ENCODE assay signal across 19 cellular contexts in the genomic region with DNA sequence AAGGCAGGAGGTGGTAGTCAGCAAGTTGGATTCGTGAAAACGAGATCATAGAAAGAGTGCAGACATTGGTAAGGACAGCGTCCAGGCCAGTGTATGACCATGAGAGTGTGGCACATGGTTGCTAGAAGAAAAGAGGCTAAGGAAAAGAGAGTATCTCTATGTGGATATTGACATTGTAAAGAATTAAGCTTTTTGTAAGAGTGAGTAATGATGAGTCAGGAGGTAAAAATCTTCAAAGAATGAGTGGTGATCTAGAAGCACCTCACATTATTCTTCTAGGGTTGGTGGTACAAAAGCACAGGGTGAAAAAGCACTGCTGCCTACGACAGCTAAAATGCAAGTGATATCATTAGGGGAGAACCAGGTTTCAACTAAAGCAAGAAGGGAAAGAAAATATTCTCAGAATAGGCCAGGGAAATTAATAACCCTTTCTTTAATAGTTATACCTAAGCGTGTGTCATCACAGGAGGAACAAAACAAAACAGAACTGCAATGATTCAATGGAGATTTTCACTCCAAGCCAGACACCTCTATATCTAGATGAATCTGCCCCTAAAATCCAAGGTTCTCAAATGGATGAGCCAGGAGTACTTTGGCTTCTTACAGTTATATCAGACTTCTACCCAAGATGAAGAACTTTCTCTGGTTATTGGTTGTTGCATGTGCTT.
A peak's percentile ranks its signal among the peaks of the same experiment; 100 is the strongest.
DNase-seq lines count a peak whose midpoint lies in the region; ATAC-seq, FAIRE-seq and TF ChIP-seq lines count a peak whose summit lies in the region.
"Had no signal": no experiment of that assay in that cellular context is flagged by ENCODE, and none has a peak within 500 bp of the region (broad histone marks: within the 10 kb centered on the region; RNA-seq: fewer than 3 reads in every experiment).

No MANE protein-coding gene starts in this region.

- H3K9me3 Mint-ChIP-seq in WTC11, result peaks cover 11% of the 10 kb centered on the region

- no peak overlapping the region for H3K27ac Mint-ChIP-seq in WTC11
- H3K27ac Mint-ChIP-seq: activated naive CD4-positive, alpha-beta T cell treated with anti-CD3 and anti-CD28 coated beads, Interleukin-2, amount 50 U/mL, for 72 hours; progenitor cell of endocrine pancreas; stimulated activated effector memory CD8-positive, alpha-beta T cell treated with anti-CD3 and anti-CD28 coated beads, Interleukin-12 subunit alpha, Interleukin-12 subunit beta, amount 100 ng/mL, for 72 hours had no signal

- H3K36me3 Mint-ChIP-seq in WTC11, result peaks cover 3% of the 10 kb centered on the region; the same call in 1 of the 2 replicates
- H3K36me3 Mint-ChIP-seq: activated naive CD4-positive, alpha-beta T cell treated with anti-CD3 and anti-CD28 coated beads, Interleukin-2, amount 50 U/mL, for 72 hours; stimulated activated effector memory CD8-positive, alpha-beta T cell treated with anti-CD3 and anti-CD28 coated beads, Interleukin-12 subunit alpha, Interleukin-12 subunit beta, amount 100 ng/mL, for 72 hours had no signal

- dilution Hi-C loops in keratinocyte (cut with MboI; ENCODE audit: extremely low pct_ligation_motif_present, low sequenced_read_pairs), result no loop called here

- H3K36me3 ChIP-seq in brain microvascular endothelial cell (replicated peaks) (no peaks in the 10 kb centered on the region), keratinocyte (ENCODE audit: control insufficient read depth in 2 of 2, extremely low read depth in 1 of 2, insufficient read depth in 2 of 2, low read length in 2 of 2) (no peaks in the 10 kb centered on the region)
- H3K36me3 ChIP-seq: BLaER1, colonic mucosa, gastrocnemius medialis, upper lobe of left lung had no signal

- DNase-seq in AG08395 (ENCODE audit: low spot score) (peak; percentile 38), HS-5 (ENCODE audit: low read depth) (peak; percentile 67), brain microvascular endothelial cell (peak; percentile 28), keratinocyte (ENCODE audit: low read depth, low spot score) (no peak), WTC11 (ENCODE audit: low spot score) (no peak), occipital lobe (lab: John Stamatoyannopoulos, UW) (no peak)
- DNase-seq: activated CD8-positive, alpha-beta memory T cell treated with anti-CD3 and anti-CD28 coated beads, Interleukin-2, amount 50 U/mL, for 4 hours; colonic mucosa; gastrocnemius medialis; MM.1S; stimulated activated CD4-positive, alpha-beta T cell treated with anti-CD3 and anti-CD28 coated beads, Interleukin-4, amount 100 ng/mL, for 1 hour; upper lobe of left lung had no signal

- in situ Hi-C loops in brain microvascular endothelial cell (cut with HindIII; ENCODE audit: low pct_ligation_motif_present, low sequenced_read_pairs), result no loop called here

- no peaks in the 10 kb centered on the region for H3K27me3 ChIP-seq in brain microvascular endothelial cell (replicated peaks)
- H3K27me3 ChIP-seq in keratinocyte (ENCODE audit: control insufficient read depth, extremely low read depth, insufficient read depth, low read length), result no peaks in the 10 kb centered on the region
- H3K27me3 ChIP-seq: BLaER1, colonic mucosa, gastrocnemius medialis, upper lobe of left lung had no signal

- H2AFZ ChIP-seq in keratinocyte (ENCODE audit: control insufficient read depth, low read length), result peak overlapping the region; percentile 53

- peak overlapping the region; percentile 71 for H3K4me2 ChIP-seq in keratinocyte (ENCODE audit: control insufficient read depth, extremely low read depth, insufficient read depth, low read depth, low read length)
- H3K4me2 ChIP-seq: BLaER1 had no signal

- peak; percentile 82 for FAIRE-seq in keratinocyte (lab: Jason Lieb, UNC)
- FAIRE-seq: islet of Langerhans had no signal

- H3K27me3 Mint-ChIP-seq in WTC11 (ENCODE audit: low read depth), result no peaks in the 10 kb centered on the region
- H3K27me3 Mint-ChIP-seq: progenitor cell of endocrine pancreas had no signal

- H3K79me2 ChIP-seq in keratinocyte (ENCODE audit: control insufficient read depth, insufficient read depth, low read length), result no peaks in the 10 kb centered on the region

- no peak overlapping the region for H3K27ac ChIP-seq in brain microvascular endothelial cell
- H3K27ac ChIP-seq in keratinocyte (ENCODE audit: control insufficient read depth, insufficient read depth, low read length), result peak overlapping the region; percentile 28
- H3K27ac ChIP-seq: BLaER1, colonic mucosa, gastrocnemius medialis, upper lobe of left lung had no signal

- CTCF ChIA-PET in WTC11 (lab: Charles Lee), result no interaction called here

- no peak overlapping the region for H3K4me3 Mint-ChIP-seq in WTC11
- H3K4me3 Mint-ChIP-seq: stimulated activated effector memory CD8-positive, alpha-beta T cell treated with anti-CD3 and anti-CD28 coated beads, Interleukin-12 subunit alpha, Interleukin-12 subunit beta, amount 100 ng/mL, for 72 hours had no signal

- no peaks in the 10 kb centered on the region for H3K9me1 ChIP-seq in keratinocyte (ENCODE audit: control insufficient read depth, extremely low read depth, insufficient read depth, low read length)

- H3K9ac ChIP-seq in keratinocyte (ENCODE audit: control insufficient read depth, extremely low read depth, insufficient read depth, low read length), result no peak overlapping the region
- H3K9ac ChIP-seq: BLaER1 had no signal

- no peak overlapping the region for H3K4me3 ChIP-seq in brain microvascular endothelial cell (ENCODE audit: low read depth, low read length)
- H3K4me3 ChIP-seq in keratinocyte (ENCODE audit: control insufficient read depth in 2 of 3, extremely low read depth in 1 of 3, insufficient read depth in 2 of 3, low read depth in 1 of 3, low read length in 3 of 3), result peak overlapping the region in 1 of 3 experiments; percentile 42
- H3K4me3 ChIP-seq: BLaER1, colonic mucosa, gastrocnemius medialis, upper lobe of left lung had no signal

- ATAC-seq in activated CD4-positive, CD25-positive, alpha-beta regulatory T cell treated with anti-CD3 and anti-CD28 coated beads, Interleukin-2, amount 50 U/mL, for 24 hours, result no peak
- ATAC-seq in WTC11 (no peak), HG02870 (IDR thresholded peaks at IDR 0.05; ENCODE audit: unreplicated experiment) (no peak)
- ATAC-seq: activated naive CD4-positive, alpha-beta T cell treated with anti-CD3 and anti-CD28 coated beads, Interleukin-2, amount 50 U/mL, for 72 hours; gastrocnemius medialis; stimulated activated effector memory CD8-positive, alpha-beta T cell treated with anti-CD3 and anti-CD28 coated beads, Interleukin-12 subunit alpha, Interleukin-12 subunit beta, amount 100 ng/mL, for 72 hours had no signal

- no peaks in the 10 kb centered on the region for H3K9me3 ChIP-seq in keratinocyte (ENCODE audit: control insufficient read depth, low read depth, low read length)
- H3K9me3 ChIP-seq: BLaER1, colonic mucosa, gastrocnemius medialis, upper lobe of left lung had no signal

- POLR2A ChIA-PET in WTC11 (lab: Charles Lee), result interaction anchor here (0.6 kb wide), 1 partner anchor 95 kb away, joined by 3 read pairs; no protein-coding TSS in a partner anchor

- H3K4me1 Mint-ChIP-seq in WTC11, result peaks cover 24% of the 10 kb centered on the region
- H3K4me1 Mint-ChIP-seq: stimulated activated effector memory CD8-positive, alpha-beta T cell treated with anti-CD3 and anti-CD28 coated beads, Interleukin-12 subunit alpha, Interleukin-12 subunit beta, amount 100 ng/mL, for 72 hours had no signal

- TF ChIP-seq CTCF in brain microvascular endothelial cell (IDR thresholded peaks at IDR 0.05; ENCODE audit: low read depth, low read length, missing control alignments), result no peak
- no peak for TF ChIP-seq CTCF in keratinocyte (optimal IDR thresholded peaks at IDR 0.05 in 1 of 3, IDR thresholded peaks at IDR 0.05 in 1 of 3, conservative IDR thresholded peaks at IDR 0.05 in 1 of 3; ENCODE audit: extremely low read depth in 1 of 3, insufficient read depth in 2 of 3, low read length in 3 of 3)
- TF ChIP-seq CTCF in WTC11 (IDR thresholded peaks at IDR 0.05), result no peak

- no peaks in the 10 kb centered on the region for H4K20me1 ChIP-seq in keratinocyte (ENCODE audit: control insufficient read depth, extremely low read depth, insufficient read depth, low read length)
- H4K20me1 ChIP-seq: BLaER1 had no signal

- peaks cover 20% of the 10 kb centered on the region for H3K4me1 ChIP-seq in keratinocyte (ENCODE audit: control insufficient read depth, extremely low read depth, insufficient read depth, low read length)
- H3K4me1 ChIP-seq: BLaER1, colonic mucosa, gastrocnemius medialis, upper lobe of left lung had no signal

TF ChIP-seq in WTC11, 78 proteins besides CTCF, POLR2A, EP300 and RAD21:
- TF ChIP-seq, protein P1, sequence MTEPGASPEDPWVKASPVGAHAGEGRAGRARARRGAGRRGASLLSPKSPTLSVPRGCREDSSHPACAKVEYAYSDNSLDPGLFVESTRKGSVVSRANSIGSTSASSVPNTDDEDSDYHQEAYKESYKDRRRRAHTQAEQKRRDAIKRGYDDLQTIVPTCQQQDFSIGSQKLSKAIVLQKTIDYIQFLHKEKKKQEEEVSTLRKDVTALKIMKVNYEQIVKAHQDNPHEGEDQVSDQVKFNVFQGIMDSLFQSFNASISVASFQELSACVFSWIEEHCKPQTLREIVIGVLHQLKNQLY (CRISPR knock-in tag; IDR thresholded peaks at IDR 0.05), result no peak
- TF ChIP-seq ESRRA (CRISPR knock-in tag; IDR thresholded peaks at IDR 0.05; ENCODE audit: borderline replicate concordance) (no peak), NR3C1 (CRISPR knock-in tag; conservative IDR thresholded peaks at IDR 0.05; ENCODE audit: low read depth) (no peak), ELF4 (CRISPR knock-in tag; IDR thresholded peaks at IDR 0.05; ENCODE audit: low read depth) (no peak), ZNF263 (CRISPR knock-in tag; IDR thresholded peaks at IDR 0.05; ENCODE audit: low read depth) (no peak), FOXK1 (CRISPR knock-in tag; IDR thresholded peaks at IDR 0.05) (no peak), ZNF219 (CRISPR knock-in tag; IDR thresholded peaks at IDR 0.05; ENCODE audit: borderline replicate concordance) (no peak), ZNF232 (CRISPR knock-in tag; IDR thresholded peaks at IDR 0.05) (no peak), TEAD4 (CRISPR knock-in tag; IDR thresholded peaks at IDR 0.05) (no peak), ZBTB21 (CRISPR knock-in tag; IDR thresholded peaks at IDR 0.05; ENCODE audit: borderline replicate concordance) (no peak), JUN (CRISPR knock-in tag; IDR thresholded peaks at IDR 0.05) (no peak), EMX1 (CRISPR knock-in tag; IDR thresholded peaks at IDR 0.05) (no peak)

Comparison
In these comparisons a context has a peak if more than half of its experiments do, and no peak if none do; other contexts are left out.
1. DNase-seq: peak in AG08395 (single experiment), HS-5 (single experiment) and brain microvascular endothelial cell (single experiment); none in keratinocyte (single experiment), WTC11 (single experiment) and occipital lobe (single experiment).